ENCODE assay signal across 8 cellular contexts in the genomic region with DNA sequence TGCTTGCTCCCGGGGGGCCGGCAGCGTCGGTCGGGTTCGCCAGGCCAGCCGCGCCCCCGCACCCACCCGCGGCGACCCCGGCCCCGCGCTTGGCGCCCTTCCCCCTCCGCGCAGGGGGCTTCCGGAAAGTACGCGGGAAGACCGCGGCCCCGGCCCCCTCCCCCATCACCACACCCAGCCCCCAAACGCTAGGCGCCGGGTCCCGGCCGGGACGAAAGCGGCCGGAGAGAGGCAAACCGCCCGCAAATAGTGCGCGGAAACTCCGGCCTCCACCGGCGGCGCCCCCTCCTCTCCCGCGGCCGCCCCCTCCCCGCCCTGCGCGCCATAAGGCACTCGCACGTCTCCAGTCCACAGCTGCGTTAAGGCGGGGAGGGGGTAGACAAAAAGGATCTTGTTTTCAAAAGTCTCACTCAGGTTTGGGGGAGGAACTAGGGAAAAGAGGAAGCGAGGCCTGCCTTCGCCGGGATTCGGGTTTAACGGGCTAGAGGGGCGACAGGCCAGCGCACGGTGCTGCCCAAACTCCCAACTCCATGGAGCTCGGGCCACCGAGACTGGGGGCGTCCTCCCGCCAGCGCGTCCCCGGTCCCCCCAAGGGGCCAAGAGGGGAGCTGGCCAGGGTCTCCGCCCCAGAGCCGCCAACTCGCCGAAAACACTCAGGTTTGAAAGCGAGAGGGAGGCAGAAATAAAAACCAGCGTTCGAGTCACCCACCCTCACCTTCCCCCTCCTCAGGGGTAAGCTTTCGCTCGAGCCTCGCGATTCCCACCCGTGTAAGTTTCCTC. TPM values are rescaled to one million over a fixed set of nuclear protein-coding genes. Genes with fewer than 3 reads are reported as not detected.
DNase-seq lines count a peak whose midpoint lies in the region; ATAC-seq and TF ChIP-seq lines count a peak whose summit lies in the region.

No MANE protein-coding gene starts in this region.

- H3K27ac ChIP-seq in esophagus muscularis mucosa (replicated peaks in 1 of 4) = peak overlapping the region; percentile 94 to 98 (median 98)
- H3K27ac ChIP-seq in muscle layer of colon (ENCODE audit: low read depth, low read length) = peak overlapping the region; percentile 100
- peak overlapping the region; percentile 98 to 99 for H3K27ac ChIP-seq in testis

- no peak for TF ChIP-seq EP300 in esophagus muscularis mucosa (IDR thresholded peaks at IDR 0.05)

- peaks cover 30 to 40% (median 34%) of the 10 kb centered on the region in 4 donors for H3K4me1 ChIP-seq in esophagus muscularis mucosa
- H3K4me1 ChIP-seq in muscle layer of colon (ENCODE audit: insufficient read depth, low read length) = peaks cover 27% of the 10 kb centered on the region
- H3K4me1 ChIP-seq in testis = peaks cover 7% of the 10 kb centered on the region

- H3K4me3 ChIP-seq in esophagus muscularis mucosa (peak overlapping the region; percentile 74 to 94 (median 82)), muscle layer of colon (ENCODE audit: low read depth in 1 of 2, low read length in 2 of 2) (peak overlapping the region; percentile 91 to 97), testis (peak overlapping the region; percentile 75 to 90)

- H3K36me3 ChIP-seq in esophagus muscularis mucosa = no peaks in the 10 kb centered on the region
- no peaks in the 10 kb centered on the region for H3K36me3 ChIP-seq in muscle layer of colon (ENCODE audit: insufficient read depth, low read length)
- no peaks in the 10 kb centered on the region for H3K36me3 ChIP-seq in testis (ENCODE audit: low read depth, missing control alignments)

- intact Hi-C loops in esophagus muscularis mucosa (cut with DNase I) (loop anchor here (5.0 kb wide), 3 partner anchors 37 to 633 kb away; a partner anchor contains a TSS), testis (cut with DNase I; ENCODE audit: low total_unique reads) (no loop called here)

- TF ChIP-seq POLR2A in esophagus muscularis mucosa (IDR thresholded peaks at IDR 0.05; ENCODE audit: low read depth) (no peak), testis (IDR thresholded peaks at IDR 0.05) (no peak)

- TF ChIP-seq CTCF in esophagus muscularis mucosa (IDR thresholded peaks at IDR 0.05) (no peak), testis (IDR thresholded peaks at IDR 0.05) (no peak)

- DNase-seq in DMS 273 (lab: John Stamatoyannopoulos, UW; ENCODE audit: unreplicated experiment) (peak; percentile 78), DMS 273 treated with DMSO at 0.1 percent for 48 hours (lab: John Stamatoyannopoulos, UW) (no peak), NCI-H2227 treated with DMSO at 0.1 percent for 48 hours (lab: John Stamatoyannopoulos, UW) (peak; percentile 17), esophagus muscularis mucosa (ENCODE audit: extremely low spot score) (no peak), testis (peak; percentile 49)
- peak; percentile 75 for DNase-seq in activated CD8-positive, alpha-beta memory T cell treated with anti-CD3 and anti-CD28 coated beads, Interleukin-2, amount 50 U/mL, for 48 hours

- H3K9ac ChIP-seq in muscle layer of colon (ENCODE audit: low read length) = peak overlapping the region; percentile 93

- 2% methylated on average over 34 of the region's 77 CpGs for WGBS in esophagus muscularis mucosa
- WGBS in testis, 2 donors = 1% methylated on average over 50 to 74 of the region's 77 CpGs

- H3K9me3 ChIP-seq in esophagus muscularis mucosa (no peaks in the 10 kb centered on the region), muscle layer of colon (ENCODE audit: low read length) (no peaks in the 10 kb centered on the region), testis (no peaks in the 10 kb centered on the region)

- H3K27me3 ChIP-seq in esophagus muscularis mucosa = no peaks in the 10 kb centered on the region
- H3K27me3 ChIP-seq in muscle layer of colon (ENCODE audit: control insufficient read depth in 1 of 2, insufficient read depth in 2 of 2, low read length in 2 of 2) = no peaks in the 10 kb centered on the region
- no peaks in the 10 kb centered on the region for H3K27me3 ChIP-seq in testis

- ATAC-seq in HG03378 (IDR thresholded peaks at IDR 0.05; ENCODE audit: unreplicated experiment) = no peak

RNA-seq across cellular contexts. Expression of a gene that starts 1.8 kb away (rescaled TPM):
- total RNA-seq in esophagus muscularis mucosa (10 to 100 TPM; 35.3 to 64.1 (median 51.1) TPM), testis (10 to 100 TPM; 32.9 to 41.3 TPM)
- 49.5 TPM for polyA plus RNA-seq in testis (ENCODE audit: insufficient read depth, low read depth, low replicate concordance)

Comparison
In these comparisons a context has a peak if more than half of its experiments do, and no peak if none do; other contexts are left out.
1. DNase-seq: peak in DMS 273 (single experiment), NCI-H2227 treated with DMSO at 0.1 percent for 48 hours (single experiment), activated CD8-positive, alpha-beta memory T cell treated with anti-CD3 and anti-CD28 coated beads, Interleukin-2, amount 50 U/mL, for 48 hours (single experiment) and testis (single experiment); none in DMS 273 treated with DMSO at 0.1 percent for 48 hours (single experiment) and esophagus muscularis mucosa (single experiment).
2. Peak in every context shown above with its lines, with median percentiles within 50 percentile points of each other: H3K27ac ChIP-seq and H3K4me3 ChIP-seq.